ENCODE assay signal across 9 cellular contexts in genomic region chr10:122461367-122461728, GRCh38. TPM values are rescaled to one million over a fixed set of nuclear protein-coding genes. Genes with fewer than 3 reads are reported as not detected.
DNase-seq lines count a peak whose midpoint lies in the region; ATAC-seq and TF ChIP-seq lines count a peak whose summit lies in the region.
"Had no signal": no experiment of that assay in that cellular context is flagged by ENCODE, and none has a peak within 500 bp of the region (broad histone marks: within the 10 kb centered on the region; RNA-seq: fewer than 3 reads in every experiment).

HTRA1 (plus strand) TSS chr10:122461553; CDS start chr10:122461653, 100 bp downstream.

- H3K79me2 ChIP-seq in GM23248 (ENCODE audit: insufficient read depth) (peaks cover 35% of the 10 kb centered on the region), mesendoderm (ENCODE audit: control insufficient read depth, insufficient read depth, low read length) (no peaks in the 10 kb centered on the region)

- no peaks in the 10 kb centered on the region for H4K20me1 ChIP-seq in GM23248 (ENCODE audit: insufficient read depth)

- no peak within 1 kb of the TSS for H2BK120ac ChIP-seq in mesendoderm (ENCODE audit: low read depth, low read length)

- no peak for ATAC-seq in activated CD4-positive, CD25-positive, alpha-beta regulatory T cell treated with anti-CD3 and anti-CD28 coated beads, Interleukin-2, amount 50 U/mL, for 24 hours
- no peak for ATAC-seq in GM19395 (IDR thresholded peaks at IDR 0.05; ENCODE audit: unreplicated experiment)
- no peak for ATAC-seq in GM21447 (IDR thresholded peaks at IDR 0.05; ENCODE audit: unreplicated experiment)

- peak within 1 kb of the TSS; percentile 38 for H3K4ac ChIP-seq in mesendoderm (ENCODE audit: low read depth, low read length)

- no peaks in the 10 kb centered on the region for H3K9me3 ChIP-seq in GM23248 (ENCODE audit: low read depth)
- H3K9me3 ChIP-seq in SJCRH30 (replicated peaks) = no peaks in the 10 kb centered on the region
- H3K9me3 ChIP-seq in suprapubic skin = no peaks in the 10 kb centered on the region

- no peaks in the 10 kb centered on the region; the same call in 1 of the 2 replicates for H3F3A ChIP-seq in GM23248 (ENCODE audit: insufficient read depth)

- H4K8ac ChIP-seq in mesendoderm (ENCODE audit: low read depth, low read length) = no peak within 1 kb of the TSS

- H3K4me1 ChIP-seq in GM23248 (ENCODE audit: insufficient read depth) (0 out of 2 replicates have a peak, but pooled peaks cover 18% of the 10 kb centered on the region), SJCRH30 (peaks cover 14% of the 10 kb centered on the region; the same call in 1 of the 2 replicates), mesendoderm (ENCODE audit: control insufficient read depth, low read depth, low read length) (no peaks in the 10 kb centered on the region), suprapubic skin (peaks cover 37% of the 10 kb centered on the region)

- H3K27ac ChIP-seq in GM23248 = peak within 1 kb of the TSS; percentile 66
- no peak within 1 kb of the TSS for H3K27ac ChIP-seq in SJCRH30
- H3K27ac ChIP-seq in mesendoderm (ENCODE audit: low read depth, low read length) = no peak within 1 kb of the TSS
- peak within 1 kb of the TSS; percentile 86 for H3K27ac ChIP-seq in suprapubic skin
- H3K27ac ChIP-seq: SK-N-MC had no signal

- TF ChIP-seq EP300 in suprapubic skin (IDR thresholded peaks at IDR 0.05) = no peak

- H3K36me3 ChIP-seq in GM23248 (ENCODE audit: low read depth) = no peaks in the 10 kb centered on the region
- no peaks in the 10 kb centered on the region for H3K36me3 ChIP-seq in SJCRH30
- no peaks in the 10 kb centered on the region for H3K36me3 ChIP-seq in mesendoderm (ENCODE audit: control insufficient read depth, insufficient read depth, low read length)
- no peaks in the 10 kb centered on the region for H3K36me3 ChIP-seq in suprapubic skin

- no peak within 1 kb of the TSS for H4K5ac ChIP-seq in mesendoderm (ENCODE audit: low read length)

- no peaks in the 10 kb centered on the region for H3K9me2 ChIP-seq in GM23248 (ENCODE audit: insufficient read depth)

- H3K4me3 ChIP-seq in GM23248 (peak within 1 kb of the TSS; percentile 74), SJCRH30 (peak within 1 kb of the TSS; percentile 52), epithelial cell of esophagus (ENCODE audit: low read length) (peak within 1 kb of the TSS; percentile 84), mesendoderm (ENCODE audit: low read length) (no peak within 1 kb of the TSS), suprapubic skin (peak within 1 kb of the TSS; percentile 85)
- H3K4me3 ChIP-seq: SK-N-MC had no signal

- H3K23ac ChIP-seq in mesendoderm (ENCODE audit: low read length) = no peak within 1 kb of the TSS

- H3K18ac ChIP-seq in mesendoderm (ENCODE audit: low read length) = peak within 1 kb of the TSS; percentile 24

- WGBS in GM23248 (ENCODE audit: low coverage in 1 of 2, low lambda C conversion rate in 2 of 2, missing lambda C conversion rate in 2 of 2), 2 experiments = 0 to 1% methylated on average over 18 to 46 of the region's 56 CpGs
- WGBS in mesendoderm (ENCODE audit: extremely low coverage, insufficient coverage, low lambda C conversion rate) = no CpG with 5 or more reads among the region's 56 CpGs
- WGBS in suprapubic skin = 0% methylated on average over 2 of the region's 56 CpGs

- H3K9ac ChIP-seq in GM23248 = peak within 1 kb of the TSS; percentile 81
- peak within 1 kb of the TSS; percentile 32 for H3K9ac ChIP-seq in mesendoderm (ENCODE audit: low read length)

- no peak within 1 kb of the TSS for H2AK5ac ChIP-seq in mesendoderm (ENCODE audit: low read length)

- no peaks in the 10 kb centered on the region for H3K79me1 ChIP-seq in mesendoderm (ENCODE audit: low read length)

- H3K4me2 ChIP-seq in GM23248 (ENCODE audit: unreplicated experiment) (peak within 1 kb of the TSS; percentile 91), mesendoderm (ENCODE audit: low read length) (peak within 1 kb of the TSS; percentile 64)

- peak within 1 kb of the TSS; percentile 96 for H2AFZ ChIP-seq in GM23248

- H2BK15ac ChIP-seq in mesendoderm (replicated peaks; ENCODE audit: low read depth) = no peak within 1 kb of the TSS

- in situ Hi-C loops in GM23248 (cut with MboI) = no loop called here

- TF ChIP-seq CTCF in epithelial cell of esophagus (IDR thresholded peaks at IDR 0.05; ENCODE audit: insufficient read depth, low read depth, low read length, missing control alignments) (no peak), suprapubic skin (IDR thresholded peaks at IDR 0.05) (no peak)

- H3K56ac ChIP-seq in mesendoderm (ENCODE audit: low read length) = peak within 1 kb of the TSS; percentile 64

- no peaks in the 10 kb centered on the region for H3K27me3 ChIP-seq in GM23248 (replicated peaks; ENCODE audit: insufficient read depth)
- H3K27me3 ChIP-seq in SJCRH30 = peaks cover 5% of the 10 kb centered on the region
- H3K27me3 ChIP-seq in mesendoderm (ENCODE audit: insufficient read depth, low read length, poor library complexity) = peaks cover 34% of the 10 kb centered on the region
- H3K27me3 ChIP-seq in suprapubic skin = no peaks in the 10 kb centered on the region

- DNase-seq in GM23248 (peak; percentile 86), SJCRH30 (peak; percentile 65 to 67), epithelial cell of esophagus (ENCODE audit: low read depth) (peak; percentile 69), mesendoderm (peak; percentile 51), suprapubic skin (ENCODE audit: low spot score in 2 of 2) (no peak)

- TF ChIP-seq POLR2A in suprapubic skin (IDR thresholded peaks at IDR 0.05) = no peak

- H2BK5ac ChIP-seq in mesendoderm (ENCODE audit: low read length) = no peak within 1 kb of the TSS

RNA-seq across cellular contexts. Expression of gene HTRA1, which starts in this region (rescaled TPM):
- total RNA-seq in GM23248 (2014; rRNA removed; shearing (Covaris generic)) = 395 and 405 TPM in 2 replicates
- polyA plus RNA-seq in GM23248 (2016; fragmentation: Nextera tagmentation; extraction: Ambion mirVana) = 220 and 303 TPM in 2 replicates
- 1.0 and 1.5 TPM in 2 replicates for total RNA-seq in SJCRH30 (2014; rRNA removed; shearing (Covaris generic))
- polyA plus RNA-seq in mesendoderm (2013, experiment 1 of 2) = 6.1 TPM
- polyA plus RNA-seq in mesendoderm (2013, experiment 2 of 2) = 5.7 TPM
- total RNA-seq in suprapubic skin = 10 to 100 TPM; 55.2 to 99.5 (median 80.6) TPM

Comparison
In these comparisons a context has a peak if more than half of its experiments do, and no peak if none do; other contexts are left out.
1. RNA of gene HTRA1 (total RNA-seq): 395 to 405 TPM in GM23248 and 55.2 to 99.5 TPM in suprapubic skin; 1.0 to 1.5 TPM in SJCRH30; every median in the first group is over 10 times any median in the second.
2. DNase-seq: peak in GM23248 (single experiment), SJCRH30 (2 of 2), epithelial cell of esophagus (single experiment) and mesendoderm (single experiment); none in suprapubic skin (0 of 2).
3. H3K27ac ChIP-seq: peak in GM23248 (single experiment) and suprapubic skin (single experiment); none in SJCRH30 (single experiment) and mesendoderm (single experiment).